ENCODE assay signal across 26 cellular contexts in the genomic region with DNA sequence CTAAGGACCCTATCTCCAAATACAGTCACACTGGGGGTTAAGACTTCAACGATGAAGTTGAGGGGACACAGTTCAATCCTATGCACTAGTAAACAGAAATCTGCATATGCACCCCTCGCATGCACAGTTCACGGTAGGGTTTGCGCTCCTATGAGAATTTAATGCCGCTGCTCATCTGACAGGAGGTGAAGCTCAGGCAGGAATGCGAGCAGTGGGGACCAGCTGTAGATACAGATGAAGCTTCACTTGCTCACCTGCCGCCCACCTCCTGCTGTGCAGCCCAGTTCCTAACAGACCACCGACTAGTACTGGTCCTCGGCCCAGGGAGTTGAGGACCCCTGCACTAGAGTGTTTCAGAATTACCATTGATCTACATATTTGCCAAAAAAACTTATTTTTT.
"Had no signal": no experiment of that assay in that cellular context is flagged by ENCODE, and none has a peak within 500 bp of the region (broad histone marks: within the 10 kb centered on the region; RNA-seq: fewer than 3 reads in every experiment).

No MANE protein-coding gene starts in this region.

- H3K4me3 ChIP-seq: heart left ventricle, pancreas, psoas muscle, tibial nerve had no signal

- H3K4me1 Mint-ChIP-seq: activated B cell treated with CpG ODN at 0.5 μM for 24 hours; activated CD8-positive, alpha-beta memory T cell treated with anti-CD3 and anti-CD28 coated beads, Interleukin-2, amount 10 ng/mL, durations not matched to agents 7 days and 5 days; activated naive CD4-positive, alpha-beta T cell treated with anti-CD3 and anti-CD28 coated beads, Interleukin-2, amount 10 ng/mL, durations not matched to agents 7 days and 5 days; activated naive CD8-positive, alpha-beta T cell treated with anti-CD3 and anti-CD28 coated beads, Interleukin-2, amount 10 ng/mL, durations not matched to agents 7 days and 5 days; immature natural killer cell; mesothelial cell of epicardium; naive B cell; neural crest cell had no signal

- H3K27ac ChIP-seq: brain microvascular endothelial cell, heart left ventricle, pancreas, psoas muscle, tibial nerve had no signal

- H3K9me3 Mint-ChIP-seq: activated B cell treated with CpG ODN at 0.5 μM for 24 hours; activated CD8-positive, alpha-beta T cell treated with anti-CD3 and anti-CD28 coated beads for 36 hours; activated naive CD4-positive, alpha-beta T cell treated with anti-CD3 and anti-CD28 coated beads, Interleukin-2, amount 10 ng/mL, durations not matched to agents 7 days and 5 days; activated naive CD8-positive, alpha-beta T cell treated with anti-CD3 and anti-CD28 coated beads, Interleukin-2, amount 10 ng/mL, durations not matched to agents 7 days and 5 days; immature natural killer cell; mesothelial cell of epicardium; neural crest cell; T-helper 2 cell treated with Interferon-gamma antibody and Interleukin-4, amounts not matched to agents 5 μg/mL and 100 μg/mL, for 36 hours had no signal

- H3K4me3 Mint-ChIP-seq: activated B cell treated with CpG ODN at 0.5 μM for 24 hours; activated CD8-positive, alpha-beta memory T cell treated with anti-CD3 and anti-CD28 coated beads, Interleukin-2, amount 10 ng/mL, durations not matched to agents 7 days and 5 days; activated CD8-positive, alpha-beta T cell treated with anti-CD3 and anti-CD28 coated beads for 36 hours; activated naive CD4-positive, alpha-beta T cell treated with anti-CD3 and anti-CD28 coated beads, Interleukin-2, amount 10 ng/mL, durations not matched to agents 7 days and 5 days; activated naive CD8-positive, alpha-beta T cell treated with anti-CD3 and anti-CD28 coated beads, Interleukin-2, amount 10 ng/mL, durations not matched to agents 7 days and 5 days; immature natural killer cell; mesothelial cell of epicardium; naive B cell; neural crest cell; T-helper 2 cell treated with Interferon-gamma antibody and Interleukin-4, amounts not matched to agents 5 μg/mL and 100 μg/mL, for 36 hours had no signal

- ATAC-seq: activated CD8-positive, alpha-beta memory T cell treated with anti-CD3 and anti-CD28 coated beads, Interleukin-2, amount 10 ng/mL, durations not matched to agents 7 days and 5 days; activated CD8-positive, alpha-beta T cell treated with anti-CD3 and anti-CD28 coated beads for 36 hours; esophagus mucosa; heart left ventricle; left ventricle myocardium superior; pancreas; psoas muscle had no signal

- DNase-seq: activated B cell treated with CpG ODN at 0.5 μM for 24 hours; activated CD4-positive, alpha-beta T cell treated with anti-CD3 and anti-CD28 coated beads, Interleukin-2, amount 50 U/mL, for 1 hour; activated CD8-positive, alpha-beta memory T cell treated with anti-CD3 and anti-CD28 coated beads, Interleukin-2, amount 10 ng/mL, durations not matched to agents 7 days and 5 days; activated CD8-positive, alpha-beta T cell treated with anti-CD3 and anti-CD28 coated beads for 36 hours; activated gamma-delta T cell; activated naive CD8-positive, alpha-beta T cell treated with anti-CD3 and anti-CD28 coated beads, Interleukin-2, amount 10 ng/mL, durations not matched to agents 7 days and 5 days; activated T-cell treated with anti-CD3 and anti-CD28 coated beads for 4 hours; brain microvascular endothelial cell; foreskin fibroblast; hypothalamus; immature natural killer cell; left ventricle myocardium superior; mammary epithelial cell; naive B cell; nucleus accumbens; psoas muscle; stimulated activated naive CD4-positive, alpha-beta T cell; T-helper 1 cell had no signal

- H3K27ac Mint-ChIP-seq: activated B cell treated with CpG ODN at 0.5 μM for 24 hours; activated CD8-positive, alpha-beta memory T cell treated with anti-CD3 and anti-CD28 coated beads, Interleukin-2, amount 10 ng/mL, durations not matched to agents 7 days and 5 days; activated CD8-positive, alpha-beta T cell treated with anti-CD3 and anti-CD28 coated beads for 36 hours; activated naive CD4-positive, alpha-beta T cell treated with anti-CD3 and anti-CD28 coated beads, Interleukin-2, amount 10 ng/mL, durations not matched to agents 7 days and 5 days; activated naive CD8-positive, alpha-beta T cell treated with anti-CD3 and anti-CD28 coated beads, Interleukin-2, amount 10 ng/mL, durations not matched to agents 7 days and 5 days; immature natural killer cell; mesothelial cell of epicardium; naive B cell; T-helper 2 cell treated with Interferon-gamma antibody and Interleukin-4, amounts not matched to agents 5 μg/mL and 100 μg/mL, for 36 hours had no signal

- H3K36me3 Mint-ChIP-seq: activated CD8-positive, alpha-beta memory T cell treated with anti-CD3 and anti-CD28 coated beads, Interleukin-2, amount 10 ng/mL, durations not matched to agents 7 days and 5 days; activated naive CD4-positive, alpha-beta T cell treated with anti-CD3 and anti-CD28 coated beads, Interleukin-2, amount 10 ng/mL, durations not matched to agents 7 days and 5 days; activated naive CD8-positive, alpha-beta T cell treated with anti-CD3 and anti-CD28 coated beads, Interleukin-2, amount 10 ng/mL, durations not matched to agents 7 days and 5 days; immature natural killer cell; mesothelial cell of epicardium; naive B cell had no signal

- H3K36me3 ChIP-seq: brain microvascular endothelial cell, heart left ventricle, pancreas, tibial nerve had no signal

- H3K4me1 ChIP-seq: pancreas, psoas muscle had no signal

- H3K27me3 ChIP-seq: brain microvascular endothelial cell, heart left ventricle, pancreas, tibial nerve had no signal

- H3K9me3 ChIP-seq: heart left ventricle, pancreas, psoas muscle, tibial nerve had no signal
